ENCODE assay signal across 1 cellular context in the genomic region with DNA sequence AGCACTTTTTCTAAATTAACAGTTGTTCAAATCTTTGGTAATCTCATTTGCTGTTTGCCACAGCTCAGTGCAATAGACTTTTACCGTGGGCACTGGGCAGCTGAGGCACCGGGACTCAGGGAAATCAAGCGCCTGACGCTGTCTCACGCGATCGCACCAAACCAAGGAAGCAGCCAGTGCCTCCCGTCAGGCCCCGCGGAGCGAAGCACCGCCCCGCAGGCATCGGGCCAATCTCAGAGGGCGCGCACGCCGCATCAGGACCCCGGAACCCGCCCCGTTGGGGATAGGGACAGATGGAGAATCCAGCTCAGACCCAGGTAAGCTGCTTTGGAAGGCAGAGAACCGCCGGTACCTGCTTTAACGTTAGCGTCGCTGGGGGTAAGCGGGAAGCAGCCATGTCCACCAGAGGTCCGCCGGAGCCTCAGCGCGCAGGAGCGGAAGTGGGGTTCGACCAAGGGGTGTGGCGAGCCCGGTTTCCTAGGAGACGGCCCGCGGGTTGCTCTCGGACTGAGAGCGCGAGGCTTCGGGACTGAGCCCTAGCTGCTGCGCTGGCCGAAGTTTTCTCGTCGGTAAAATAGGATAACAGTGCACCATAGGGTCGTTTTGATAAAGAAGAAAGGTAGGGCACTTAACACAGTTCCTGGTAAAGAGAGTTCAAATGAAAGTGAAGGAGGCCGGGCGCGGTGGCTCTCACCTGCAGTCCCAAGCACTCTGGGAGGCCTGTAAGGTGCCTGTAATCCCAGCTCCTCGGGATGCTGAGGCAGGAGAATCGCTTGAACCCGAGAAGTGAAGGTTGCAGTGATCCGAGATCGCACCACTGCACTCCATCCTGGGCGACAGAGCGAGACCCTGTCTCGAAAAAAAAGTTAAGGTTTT.
TF ChIP-seq lines count a peak whose summit lies in the region.

A gene with protein sequence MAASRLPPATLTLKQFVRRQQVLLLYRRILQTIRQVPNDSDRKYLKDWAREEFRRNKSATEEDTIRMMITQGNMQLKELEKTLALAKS (minus strand): TSS at position 428 of the 876 bp plus-strand sequence. CDS start 31 bp downstream, at position 397.

TF ChIP-seq in HepG2, 621 proteins besides CTCF, POLR2A, EP300 and RAD21 (continued from another document and continues in another):
- TF ChIP-seq, protein P1, sequence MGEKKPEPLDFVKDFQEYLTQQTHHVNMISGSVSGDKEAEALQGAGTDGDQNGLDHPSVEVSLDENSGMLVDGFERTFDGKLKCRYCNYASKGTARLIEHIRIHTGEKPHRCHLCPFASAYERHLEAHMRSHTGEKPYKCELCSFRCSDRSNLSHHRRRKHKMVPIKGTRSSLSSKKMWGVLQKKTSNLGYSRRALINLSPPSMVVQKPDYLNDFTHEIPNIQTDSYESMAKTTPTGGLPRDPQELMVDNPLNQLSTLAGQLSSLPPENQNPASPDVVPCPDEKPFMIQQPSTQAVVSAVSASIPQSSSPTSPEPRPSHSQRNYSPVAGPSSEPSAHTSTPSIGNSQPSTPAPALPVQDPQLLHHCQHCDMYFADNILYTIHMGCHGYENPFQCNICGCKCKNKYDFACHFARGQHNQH (CRISPR knock-in tag; IDR thresholded peaks at IDR 0.05): 0 out of 2 replicates have a peak, but pooled peaks have one; percentile 43
- TF ChIP-seq ZNF430 (CRISPR knock-in tag; IDR thresholded peaks at IDR 0.05) (peak; percentile 84), KDM5B (CRISPR knock-in tag; IDR thresholded peaks at IDR 0.05; ENCODE audit: borderline replicate concordance) (peak; percentile 72; the same call in 1 of the 2 replicates), CSRNP1 (CRISPR knock-in tag; IDR thresholded peaks at IDR 0.05) (peak; percentile 72; the same call in 1 of the 2 replicates), MLXIP (CRISPR knock-in tag; IDR thresholded peaks at IDR 0.05; ENCODE audit: borderline replicate concordance) (no peak), ZNF784 (CRISPR knock-in tag; IDR thresholded peaks at IDR 0.05; ENCODE audit: borderline replicate concordance) (0 out of 2 replicates have a peak, but pooled peaks have one; percentile 43), MYPOP (CRISPR knock-in tag; IDR thresholded peaks at IDR 0.05) (peak; percentile 89), ZNF460 (CRISPR knock-in tag; IDR thresholded peaks at IDR 0.05; ENCODE audit: borderline replicate concordance) (peak; percentile 33; the same call in 1 of the 2 replicates), U2AF1 (optimal IDR thresholded peaks at IDR 0.05; ENCODE audit: low read depth, low read length) (peak; percentile 89), ZNF180 (CRISPR knock-in tag; IDR thresholded peaks at IDR 0.05; ENCODE audit: borderline replicate concordance, low read depth) (no peak), ZNF713 (CRISPR knock-in tag; IDR thresholded peaks at IDR 0.05) (no peak), MED1 (CRISPR knock-in tag; IDR thresholded peaks at IDR 0.05) (peak; percentile 55), ZSCAN21 (CRISPR knock-in tag; IDR thresholded peaks at IDR 0.05; ENCODE audit: borderline replicate concordance) (0 out of 2 replicates have a peak, but pooled peaks have one; percentile 42), ZC3H4 (CRISPR knock-in tag; IDR thresholded peaks at IDR 0.05; ENCODE audit: borderline replicate concordance) (0 out of 2 replicates have a peak, but pooled peaks have one; percentile 21), ZNF879 (CRISPR knock-in tag; IDR thresholded peaks at IDR 0.05) (0 out of 2 replicates have a peak, but pooled peaks have one; percentile 41), ZMYM3 (CRISPR knock-in tag; IDR thresholded peaks at IDR 0.05) (peak; percentile 31; the same call in 1 of the 2 replicates), ZNF343 (CRISPR knock-in tag; IDR thresholded peaks at IDR 0.05) (0 out of 2 replicates have a peak, but pooled peaks have one; percentile 78), ZFX (CRISPR knock-in tag; IDR thresholded peaks at IDR 0.05; ENCODE audit: low read depth) (peak; percentile 90)
- TF ChIP-seq, protein P2, sequence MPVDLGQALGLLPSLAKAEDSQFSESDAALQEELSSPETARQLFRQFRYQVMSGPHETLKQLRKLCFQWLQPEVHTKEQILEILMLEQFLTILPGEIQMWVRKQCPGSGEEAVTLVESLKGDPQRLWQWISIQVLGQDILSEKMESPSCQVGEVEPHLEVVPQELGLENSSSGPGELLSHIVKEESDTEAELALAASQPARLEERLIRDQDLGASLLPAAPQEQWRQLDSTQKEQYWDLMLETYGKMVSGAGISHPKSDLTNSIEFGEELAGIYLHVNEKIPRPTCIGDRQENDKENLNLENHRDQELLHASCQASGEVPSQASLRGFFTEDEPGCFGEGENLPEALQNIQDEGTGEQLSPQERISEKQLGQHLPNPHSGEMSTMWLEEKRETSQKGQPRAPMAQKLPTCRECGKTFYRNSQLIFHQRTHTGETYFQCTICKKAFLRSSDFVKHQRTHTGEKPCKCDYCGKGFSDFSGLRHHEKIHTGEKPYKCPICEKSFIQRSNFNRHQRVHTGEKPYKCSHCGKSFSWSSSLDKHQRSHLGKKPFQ (CRISPR knock-in tag; IDR thresholded peaks at IDR 0.05; ENCODE audit: insufficient replicate concordance): no peak
- TF ChIP-seq, protein P3, sequence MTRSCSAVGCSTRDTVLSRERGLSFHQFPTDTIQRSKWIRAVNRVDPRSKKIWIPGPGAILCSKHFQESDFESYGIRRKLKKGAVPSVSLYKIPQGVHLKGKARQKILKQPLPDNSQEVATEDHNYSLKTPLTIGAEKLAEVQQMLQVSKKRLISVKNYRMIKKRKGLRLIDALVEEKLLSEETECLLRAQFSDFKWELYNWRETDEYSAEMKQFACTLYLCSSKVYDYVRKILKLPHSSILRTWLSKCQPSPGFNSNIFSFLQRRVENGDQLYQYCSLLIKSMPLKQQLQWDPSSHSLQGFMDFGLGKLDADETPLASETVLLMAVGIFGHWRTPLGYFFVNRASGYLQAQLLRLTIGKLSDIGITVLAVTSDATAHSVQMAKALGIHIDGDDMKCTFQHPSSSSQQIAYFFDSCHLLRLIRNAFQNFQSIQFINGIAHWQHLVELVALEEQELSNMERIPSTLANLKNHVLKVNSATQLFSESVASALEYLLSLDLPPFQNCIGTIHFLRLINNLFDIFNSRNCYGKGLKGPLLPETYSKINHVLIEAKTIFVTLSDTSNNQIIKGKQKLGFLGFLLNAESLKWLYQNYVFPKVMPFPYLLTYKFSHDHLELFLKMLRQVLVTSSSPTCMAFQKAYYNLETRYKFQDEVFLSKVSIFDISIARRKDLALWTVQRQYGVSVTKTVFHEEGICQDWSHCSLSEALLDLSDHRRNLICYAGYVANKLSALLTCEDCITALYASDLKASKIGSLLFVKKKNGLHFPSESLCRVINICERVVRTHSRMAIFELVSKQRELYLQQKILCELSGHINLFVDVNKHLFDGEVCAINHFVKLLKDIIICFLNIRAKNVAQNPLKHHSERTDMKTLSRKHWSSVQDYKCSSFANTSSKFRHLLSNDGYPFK (CRISPR knock-in tag; IDR thresholded peaks at IDR 0.05; ENCODE audit: borderline replicate concordance): peak; percentile 88; the same call in 1 of the 2 replicates
- TF ChIP-seq, protein P4, sequence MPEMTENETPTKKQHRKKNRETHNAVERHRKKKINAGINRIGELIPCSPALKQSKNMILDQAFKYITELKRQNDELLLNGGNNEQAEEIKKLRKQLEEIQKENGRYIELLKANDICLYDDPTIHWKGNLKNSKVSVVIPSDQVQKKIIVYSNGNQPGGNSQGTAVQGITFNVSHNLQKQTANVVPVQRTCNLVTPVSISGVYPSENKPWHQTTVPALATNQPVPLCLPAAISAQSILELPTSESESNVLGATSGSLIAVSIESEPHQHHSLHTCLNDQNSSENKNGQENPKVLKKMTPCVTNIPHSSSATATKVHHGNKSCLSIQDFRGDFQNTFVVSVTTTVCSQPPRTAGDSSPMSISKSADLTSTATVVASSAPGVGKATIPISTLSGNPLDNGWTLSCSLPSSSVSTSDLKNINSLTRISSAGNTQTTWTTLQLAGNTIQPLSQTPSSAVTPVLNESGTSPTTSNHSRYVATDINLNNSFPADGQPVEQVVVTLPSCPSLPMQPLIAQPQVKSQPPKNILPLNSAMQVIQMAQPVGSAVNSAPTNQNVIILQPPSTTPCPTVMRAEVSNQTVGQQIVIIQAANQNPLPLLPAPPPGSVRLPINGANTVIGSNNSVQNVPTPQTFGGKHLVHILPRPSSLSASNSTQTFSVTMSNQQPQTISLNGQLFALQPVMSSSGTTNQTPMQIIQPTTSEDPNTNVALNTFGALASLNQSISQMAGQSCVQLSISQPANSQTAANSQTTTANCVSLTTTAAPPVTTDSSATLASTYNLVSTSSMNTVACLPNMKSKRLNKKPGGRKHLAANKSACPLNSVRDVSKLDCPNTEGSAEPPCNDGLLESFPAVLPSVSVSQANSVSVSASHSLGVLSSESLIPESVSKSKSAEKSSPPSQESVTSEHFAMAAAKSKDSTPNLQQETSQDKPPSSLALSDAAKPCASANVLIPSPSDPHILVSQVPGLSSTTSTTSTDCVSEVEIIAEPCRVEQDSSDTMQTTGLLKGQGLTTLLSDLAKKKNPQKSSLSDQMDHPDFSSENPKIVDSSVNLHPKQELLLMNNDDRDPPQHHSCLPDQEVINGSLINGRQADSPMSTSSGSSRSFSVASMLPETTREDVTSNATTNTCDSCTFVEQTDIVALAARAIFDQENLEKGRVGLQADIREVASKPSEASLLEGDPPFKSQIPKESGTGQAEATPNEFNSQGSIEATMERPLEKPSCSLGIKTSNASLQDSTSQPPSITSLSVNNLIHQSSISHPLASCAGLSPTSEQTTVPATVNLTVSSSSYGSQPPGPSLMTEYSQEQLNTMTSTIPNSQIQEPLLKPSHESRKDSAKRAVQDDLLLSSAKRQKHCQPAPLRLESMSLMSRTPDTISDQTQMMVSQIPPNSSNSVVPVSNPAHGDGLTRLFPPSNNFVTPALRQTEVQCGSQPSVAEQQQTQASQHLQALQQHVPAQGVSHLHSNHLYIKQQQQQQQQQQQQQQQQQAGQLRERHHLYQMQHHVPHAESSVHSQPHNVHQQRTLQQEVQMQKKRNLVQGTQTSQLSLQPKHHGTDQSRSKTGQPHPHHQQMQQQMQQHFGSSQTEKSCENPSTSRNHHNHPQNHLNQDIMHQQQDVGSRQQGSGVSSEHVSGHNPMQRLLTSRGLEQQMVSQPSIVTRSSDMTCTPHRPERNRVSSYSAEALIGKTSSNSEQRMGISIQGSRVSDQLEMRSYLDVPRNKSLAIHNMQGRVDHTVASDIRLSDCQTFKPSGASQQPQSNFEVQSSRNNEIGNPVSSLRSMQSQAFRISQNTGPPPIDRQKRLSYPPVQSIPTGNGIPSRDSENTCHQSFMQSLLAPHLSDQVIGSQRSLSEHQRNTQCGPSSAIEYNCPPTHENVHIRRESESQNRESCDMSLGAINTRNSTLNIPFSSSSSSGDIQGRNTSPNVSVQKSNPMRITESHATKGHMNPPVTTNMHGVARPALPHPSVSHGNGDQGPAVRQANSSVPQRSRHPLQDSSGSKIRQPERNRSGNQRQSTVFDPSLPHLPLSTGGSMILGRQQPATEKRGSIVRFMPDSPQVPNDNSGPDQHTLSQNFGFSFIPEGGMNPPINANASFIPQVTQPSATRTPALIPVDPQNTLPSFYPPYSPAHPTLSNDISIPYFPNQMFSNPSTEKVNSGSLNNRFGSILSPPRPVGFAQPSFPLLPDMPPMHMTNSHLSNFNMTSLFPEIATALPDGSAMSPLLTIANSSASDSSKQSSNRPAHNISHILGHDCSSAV (CRISPR knock-in tag; IDR thresholded peaks at IDR 0.05; ENCODE audit: borderline replicate concordance): peak; percentile 76; the same call in 1 of the 2 replicates
- TF ChIP-seq, protein P5, sequence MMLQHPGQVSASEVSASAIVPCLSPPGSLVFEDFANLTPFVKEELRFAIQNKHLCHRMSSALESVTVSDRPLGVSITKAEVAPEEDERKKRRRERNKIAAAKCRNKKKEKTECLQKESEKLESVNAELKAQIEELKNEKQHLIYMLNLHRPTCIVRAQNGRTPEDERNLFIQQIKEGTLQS (CRISPR knock-in tag; IDR thresholded peaks at IDR 0.05): 0 out of 2 replicates have a peak, but pooled peaks have one; percentile 2
